Comparison of ENCODE assay signal across 16 cellular contexts in the genomic region with DNA sequence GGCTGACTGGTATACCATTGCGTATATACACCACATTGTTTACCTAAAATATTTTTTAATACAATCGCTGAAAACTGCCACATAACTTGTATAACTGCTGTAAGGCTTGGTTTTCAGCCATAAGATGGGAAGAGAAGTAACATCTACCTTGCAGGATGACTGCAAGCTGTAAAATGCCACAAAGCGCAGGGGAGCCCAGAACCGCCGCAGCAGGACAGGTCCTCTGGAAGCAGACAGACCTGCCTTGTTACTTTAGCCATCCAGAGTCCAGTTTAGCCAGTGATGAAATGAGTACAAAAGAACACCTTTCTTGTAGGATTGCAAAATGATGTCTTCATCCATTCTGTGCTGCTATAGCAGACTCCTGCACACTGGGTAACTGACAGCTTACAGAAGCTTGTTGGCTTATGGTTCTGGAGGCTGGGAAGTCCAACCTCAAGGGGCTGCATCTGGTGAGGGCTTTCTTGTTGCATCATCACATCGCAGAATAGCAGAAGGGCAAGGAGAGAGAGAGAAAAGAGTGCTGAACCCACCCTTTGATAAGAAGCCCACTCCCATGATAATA. TPM values are rescaled to one million over a fixed set of nuclear protein-coding genes. Genes with fewer than 3 reads are reported as not detected.
A peak's percentile ranks its signal among the peaks of the same experiment; 100 is the strongest.
DNase-seq lines count a peak whose midpoint lies in the region; ATAC-seq and TF ChIP-seq lines count a peak whose summit lies in the region.
"Had no signal": no experiment of that assay in that cellular context is flagged by ENCODE, and none has a peak within 500 bp of the region (broad histone marks: within the 10 kb centered on the region; RNA-seq: fewer than 3 reads in every experiment).

No MANE protein-coding gene starts in this region.

- CTCF ChIA-PET in activated CD4-positive, alpha-beta memory T cell treated with anti-CD3 and anti-CD28 coated beads for 36 hours (lab: Charles Lee): interaction anchor here (1.5 to 2.2 kb wide), 2 partner anchors 15 to 85 kb away, joined by 5 to 7 read pairs; no protein-coding TSS in a partner anchor

- DNase-seq in activated T-cell treated with anti-CD3 and anti-CD28 coated beads, Interleukin-2, amount 50 U/mL, for 72 hours: no peak
- no peak for DNase-seq in activated T-cell treated with anti-CD3 and anti-CD28 coated beads for 4 hours
- DNase-seq in activated CD4-positive, alpha-beta memory T cell treated with anti-CD3 and anti-CD28 coated beads for 36 hours: peak; percentile 6
- no peak for DNase-seq in endothelial cell (ENCODE audit: low spot score)
- no peak for DNase-seq in stimulated activated naive CD8-positive, alpha-beta T cell treated with anti-CD3 and anti-CD28 coated beads, Interleukin-15, amount 100 ng/mL, for 72 hours
- no peak for DNase-seq in C1 segment of cervical spinal cord (lab: John Stamatoyannopoulos, UW)
- no peak for DNase-seq in NCI-H1436 (lab: John Stamatoyannopoulos, UW)
- DNase-seq: activated CD4-positive, alpha-beta T cell treated with anti-CD3 and anti-CD28 coated beads for 4 hours; Caco-2; effector memory CD4-positive, alpha-beta T cell; left cardiac atrium; MM.1S; NCI-H187; NCI-H226; right cardiac atrium; testis had no signal

- H3K36me3 Mint-ChIP-seq in activated T-cell treated with anti-CD3 and anti-CD28 coated beads, Interleukin-2, amount 50 U/mL, for 72 hours (ENCODE audit: insufficient read depth in 2 of 2): peaks cover 21 to 41% of the 10 kb centered on the region in 2 donors
- H3K36me3 Mint-ChIP-seq in activated CD4-positive, alpha-beta memory T cell treated with anti-CD3 and anti-CD28 coated beads for 36 hours: peaks cover 33% of the 10 kb centered on the region
- peaks cover 45% of the 10 kb centered on the region for H3K36me3 Mint-ChIP-seq in endothelial cell (ENCODE audit: low read depth, unreplicated experiment)

- peak overlapping the region; percentile 38 to 66 for H3K4me3 Mint-ChIP-seq in activated T-cell treated with anti-CD3 and anti-CD28 coated beads, Interleukin-2, amount 50 U/mL, for 72 hours
- peak overlapping the region; percentile 46 for H3K4me3 Mint-ChIP-seq in activated CD4-positive, alpha-beta memory T cell treated with anti-CD3 and anti-CD28 coated beads for 36 hours
- peak overlapping the region; percentile 12 for H3K4me3 Mint-ChIP-seq in endothelial cell (ENCODE audit: unreplicated experiment)
- peak overlapping the region; percentile 32 to 40 for H3K4me3 Mint-ChIP-seq in stimulated activated naive CD8-positive, alpha-beta T cell treated with anti-CD3 and anti-CD28 coated beads, Interleukin-15, amount 100 ng/mL, for 72 hours

- no peaks in the 10 kb centered on the region for H3K27me3 Mint-ChIP-seq in activated T-cell treated with anti-CD3 and anti-CD28 coated beads, Interleukin-2, amount 50 U/mL, for 72 hours (ENCODE audit: low read depth)
- no peaks in the 10 kb centered on the region for H3K27me3 Mint-ChIP-seq in activated CD4-positive, alpha-beta memory T cell treated with anti-CD3 and anti-CD28 coated beads for 36 hours
- H3K27me3 Mint-ChIP-seq in endothelial cell (ENCODE audit: unreplicated experiment): peaks cover 7% of the 10 kb centered on the region
- no peaks in the 10 kb centered on the region for H3K27me3 Mint-ChIP-seq in stimulated activated naive CD8-positive, alpha-beta T cell treated with anti-CD3 and anti-CD28 coated beads, Interleukin-15, amount 100 ng/mL, for 72 hours

- POLR2A ChIA-PET in activated CD4-positive, alpha-beta memory T cell treated with anti-CD3 and anti-CD28 coated beads for 36 hours (lab: Charles Lee): interaction anchor here (1.2 kb wide), 1 partner anchor 51 kb away, joined by 3 read pairs; no protein-coding TSS in a partner anchor

- H3K4me1 Mint-ChIP-seq in activated T-cell treated with anti-CD3 and anti-CD28 coated beads, Interleukin-2, amount 50 U/mL, for 72 hours (ENCODE audit: low read depth): peaks cover 68% of the 10 kb centered on the region
- peaks cover 68% of the 10 kb centered on the region for H3K4me1 Mint-ChIP-seq in activated CD4-positive, alpha-beta memory T cell treated with anti-CD3 and anti-CD28 coated beads for 36 hours (ENCODE audit: low read depth)
- H3K4me1 Mint-ChIP-seq in endothelial cell (ENCODE audit: unreplicated experiment): peaks cover 6% of the 10 kb centered on the region
- H3K4me1 Mint-ChIP-seq in stimulated activated naive CD8-positive, alpha-beta T cell treated with anti-CD3 and anti-CD28 coated beads, Interleukin-15, amount 100 ng/mL, for 72 hours: peaks cover 70% of the 10 kb centered on the region

- no peak for TF ChIP-seq CTCF in endothelial cell (IDR thresholded peaks at IDR 0.05; ENCODE audit: unreplicated experiment)

- H3K27ac Mint-ChIP-seq in activated T-cell treated with anti-CD3 and anti-CD28 coated beads, Interleukin-2, amount 50 U/mL, for 72 hours: peak overlapping the region; percentile 85
- H3K27ac Mint-ChIP-seq in activated CD4-positive, alpha-beta memory T cell treated with anti-CD3 and anti-CD28 coated beads for 36 hours: peak overlapping the region; percentile 76
- H3K27ac Mint-ChIP-seq in endothelial cell (ENCODE audit: unreplicated experiment): no peak overlapping the region
- H3K27ac Mint-ChIP-seq in stimulated activated naive CD8-positive, alpha-beta T cell treated with anti-CD3 and anti-CD28 coated beads, Interleukin-15, amount 100 ng/mL, for 72 hours: peak overlapping the region; percentile 34 to 94

- peaks cover 7 to 8% of the 10 kb centered on the region in 2 donors for H3K9me3 Mint-ChIP-seq in activated T-cell treated with anti-CD3 and anti-CD28 coated beads, Interleukin-2, amount 50 U/mL, for 72 hours
- peaks cover 9% of the 10 kb centered on the region for H3K9me3 Mint-ChIP-seq in activated CD4-positive, alpha-beta memory T cell treated with anti-CD3 and anti-CD28 coated beads for 36 hours
- H3K9me3 Mint-ChIP-seq in endothelial cell (ENCODE audit: unreplicated experiment): peaks cover 9% of the 10 kb centered on the region
- peaks cover 14 to 22% of the 10 kb centered on the region in 2 donors for H3K9me3 Mint-ChIP-seq in stimulated activated naive CD8-positive, alpha-beta T cell treated with anti-CD3 and anti-CD28 coated beads, Interleukin-15, amount 100 ng/mL, for 72 hours

- intact Hi-C loops in activated CD4-positive, alpha-beta memory T cell treated with anti-CD3 and anti-CD28 coated beads for 36 hours (cut with micrococcal nuclease): no loop called here

- ATAC-seq in activated T-cell treated with anti-CD3 and anti-CD28 coated beads, Interleukin-2, amount 50 U/mL, for 72 hours (replicated peaks in 1 of 2): no peak
- ATAC-seq in stimulated activated naive CD8-positive, alpha-beta T cell treated with anti-CD3 and anti-CD28 coated beads, Interleukin-15, amount 100 ng/mL, for 72 hours: no peak
- ATAC-seq: left cardiac atrium, right cardiac atrium had no signal

RNA-seq across cellular contexts. Expression of a gene that starts 4.1 kb away (rescaled TPM):
- 100 to 1,000 TPM; 182 to 190 TPM for total RNA-seq in activated T-cell treated with anti-CD3 and anti-CD28 coated beads, Interleukin-2, amount 50 U/mL, for 72 hours
- total RNA-seq in activated CD4-positive, alpha-beta memory T cell treated with anti-CD3 and anti-CD28 coated beads for 36 hours: 100 to 1,000 TPM; 154 to 162 TPM
- 165 TPM for total RNA-seq in endothelial cell (ENCODE audit: unreplicated experiment)

RNA-seq across cellular contexts. Expression of a gene that starts 36.7 kb away (rescaled TPM):
- 10 to 100 TPM; 38.4 to 48.4 TPM for total RNA-seq in activated T-cell treated with anti-CD3 and anti-CD28 coated beads, Interleukin-2, amount 50 U/mL, for 72 hours
- total RNA-seq in activated CD4-positive, alpha-beta memory T cell treated with anti-CD3 and anti-CD28 coated beads for 36 hours: 10 to 100 TPM; 47.3 to 50.3 TPM
- 68.2 TPM for total RNA-seq in endothelial cell (ENCODE audit: unreplicated experiment)
